Comparison of ENCODE assay signal across 9 cellular contexts in the genomic region with DNA sequence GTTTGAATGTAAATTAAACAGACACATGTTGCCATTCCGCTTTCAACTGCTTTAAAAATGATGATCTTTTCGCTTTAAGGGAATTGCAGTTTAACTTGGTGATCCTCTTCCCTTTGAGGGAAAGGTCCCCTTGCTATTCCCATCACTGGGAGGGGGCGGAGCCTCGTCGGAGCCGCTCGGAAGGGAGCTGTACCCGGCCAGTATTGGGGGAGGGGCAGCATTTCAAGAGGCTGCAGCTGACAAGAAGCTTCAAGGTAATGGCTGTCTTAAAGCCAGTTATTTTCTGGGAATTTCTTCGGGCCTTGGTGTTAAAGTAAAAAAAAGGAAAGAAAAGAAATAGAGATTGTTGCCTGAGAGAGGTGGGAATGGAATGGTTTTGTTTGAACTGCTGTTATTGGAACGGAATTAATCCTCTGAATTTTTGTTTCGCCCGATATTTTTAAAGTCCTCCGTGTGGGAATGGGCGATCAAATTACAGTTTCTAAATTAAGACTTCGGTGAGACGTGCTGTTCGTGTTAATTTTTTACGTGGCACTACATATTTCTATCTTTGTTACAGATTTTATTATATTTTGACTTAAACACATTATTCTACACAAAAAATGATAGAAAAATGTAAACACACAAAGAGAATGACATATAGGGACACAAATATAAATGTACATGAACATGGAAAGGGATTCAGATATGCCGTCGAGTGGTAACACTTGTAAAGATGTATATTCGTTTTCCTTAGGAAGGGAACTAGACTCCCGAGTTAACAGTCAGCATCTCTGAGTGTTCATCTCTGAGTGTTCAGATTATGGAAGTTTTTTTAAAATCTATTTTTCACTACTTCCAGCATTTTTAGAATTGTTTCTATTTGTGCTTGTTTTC. TPM values are rescaled to one million over a fixed set of nuclear protein-coding genes. Genes with fewer than 3 reads are reported as not detected.
DNase-seq lines count a peak whose midpoint lies in the region; ATAC-seq, FAIRE-seq and TF ChIP-seq lines count a peak whose summit lies in the region.
"Had no signal": no experiment of that assay in that cellular context is flagged by ENCODE, and none has a peak within 500 bp of the region (broad histone marks: within the 10 kb centered on the region; RNA-seq: fewer than 3 reads in every experiment).

No MANE protein-coding gene starts in this region.

- intact Hi-C loops in kidney (cut with DNase I) (no loop called here), OCI-LY7 (cut with micrococcal nuclease; ENCODE audit: unreplicated experiment) (no loop called here)

- no peak for FAIRE-seq in kidney (lab: Jason Lieb, UNC)

- ATAC-seq in HG02885 (IDR thresholded peaks at IDR 0.05; ENCODE audit: poor library complexity, unreplicated experiment): no peak

- H3K36me3 ChIP-seq in kidney (ENCODE audit: control insufficient read depth in 1 of 2, insufficient read depth in 2 of 2, low read length in 2 of 2) (no peaks in the 10 kb centered on the region), OCI-LY7 (ENCODE audit: insufficient read depth, low read length) (no peaks in the 10 kb centered on the region)

- no peaks in the 10 kb centered on the region for H3K79me2 ChIP-seq in OCI-LY7 (ENCODE audit: insufficient read depth, low read depth, low read length)

- no peaks in the 10 kb centered on the region for H3K9me2 ChIP-seq in OCI-LY7 (ENCODE audit: insufficient read depth, low read length)

- peak overlapping the region; percentile 50 for H3K4me3 ChIP-seq in choroid plexus epithelial cell (ENCODE audit: low read depth, low read length)
- H3K4me3 ChIP-seq in kidney (ENCODE audit: low read length in 2 of 2): peak overlapping the region; percentile 33 to 52
- no peak overlapping the region for H3K4me3 ChIP-seq in OCI-LY7 (ENCODE audit: low read depth, low read length, poor library complexity, severe bottlenecking)

- DNase-seq in NCI-H524 (lab: John Stamatoyannopoulos, UW) (peak; percentile 82 to 91), choroid plexus epithelial cell (ENCODE audit: low read depth) (peak; percentile 89), kidney (no peak), smooth muscle cell of the brain vasculature (ENCODE audit: low read depth, low spot score) (peak; percentile 72), D341Med (ENCODE audit: low spot score) (no peak), OCI-LY7 (ENCODE audit: low spot score) (no peak)
- DNase-seq: activated naive CD4-positive, alpha-beta T cell; T-helper 9 cell had no signal

- no TSS peak for BruUV-seq in OCI-LY7 (replicated peaks; lab: Mats Ljungman, UMichigan)

- H4K20me1 ChIP-seq in OCI-LY7 (ENCODE audit: insufficient read depth, low read length): no peaks in the 10 kb centered on the region

- H2AFZ ChIP-seq in OCI-LY7 (ENCODE audit: low read length): no peak overlapping the region

- H3K4me1 ChIP-seq in kidney (ENCODE audit: control insufficient read depth in 1 of 2, insufficient read depth in 1 of 2, low read depth in 1 of 2, low read length in 2 of 2) (no peaks in the 10 kb centered on the region), OCI-LY7 (ENCODE audit: insufficient read depth, low read length, poor library complexity, severe bottlenecking) (no peaks in the 10 kb centered on the region)

- CTCF ChIA-PET in OCI-LY7 (lab: Charles Lee; ENCODE audit: unreplicated experiment): no interaction called here

- POLR2A ChIA-PET in OCI-LY7 (lab: Charles Lee): no interaction called here

- no peak for TF ChIP-seq CTCF in choroid plexus epithelial cell (conservative IDR thresholded peaks at IDR 0.05; ENCODE audit: low read depth, low read length)
- no peak for TF ChIP-seq CTCF in kidney (IDR thresholded peaks at IDR 0.05; ENCODE audit: borderline replicate concordance, extremely low read depth, insufficient read depth)
- TF ChIP-seq CTCF in OCI-LY7 (conservative IDR thresholded peaks at IDR 0.05; ENCODE audit: low read length): no peak

- no peak overlapping the region for H3K9ac ChIP-seq in kidney (ENCODE audit: low read length in 2 of 2)

- no peak overlapping the region for H3K4me2 ChIP-seq in OCI-LY7 (ENCODE audit: low read length)

- no peaks in the 10 kb centered on the region for H3K9me3 ChIP-seq in kidney (ENCODE audit: control insufficient read depth in 1 of 2, low read length in 2 of 2)
- no peaks in the 10 kb centered on the region for H3K9me3 ChIP-seq in OCI-LY7 (ENCODE audit: low read length)

- no peak overlapping the region for H3K27ac ChIP-seq in kidney (ENCODE audit: low read depth in 2 of 2, low read length in 2 of 2)
- no peak overlapping the region for H3K27ac ChIP-seq in OCI-LY7 (ENCODE audit: low read depth, low read length, poor library complexity, severe bottlenecking)

RNA-seq across cellular contexts. Expression of a gene that starts 9.2 kb away (rescaled TPM):
- total RNA-seq in kidney (1.4 TPM), OCI-LY7 (2022) (not detected in 2 replicates)
- 2.0 TPM for polyA plus RNA-seq in kidney (ENCODE audit: insufficient read depth, low read depth, low replicate concordance)
- not detected in 2 replicates for total RNA-seq in OCI-LY7 (2014; rRNA removed; shearing (Covaris generic))

Comparison
In these comparisons a context has a peak if more than half of its experiments do, and no peak if none do; other contexts are left out.
1. DNase-seq: peak in NCI-H524 (2 of 2), choroid plexus epithelial cell (single experiment) and smooth muscle cell of the brain vasculature (single experiment); none in kidney (single experiment), D341Med (single experiment) and OCI-LY7 (single experiment).